Comparison of ENCODE assay signal across 27 cellular contexts in genomic region chr12:60271816-60272215, GRCh38.
"Had no signal": no experiment of that assay in that cellular context is flagged by ENCODE, and none has a peak within 500 bp of the region (broad histone marks: within the 10 kb centered on the region; RNA-seq: fewer than 3 reads in every experiment).

No MANE protein-coding gene starts in this region.

- H3K36me3 ChIP-seq: stomach, suprapubic skin, thoracic aorta, thyroid gland, tibial artery, tibial nerve, transverse colon, upper lobe of left lung, upper lobe of right lung, uterus, vagina had no signal

- FAIRE-seq: urothelium cell line had no signal

- H3K4me3 ChIP-seq: stomach, suprapubic skin, testis, thoracic aorta, thyroid gland, tibial artery, tibial nerve, transverse colon, upper lobe of left lung, upper lobe of right lung, uterus, vagina had no signal

- ATAC-seq: stimulated activated effector memory CD8-positive, alpha-beta T cell treated with anti-CD3 and anti-CD28 coated beads, Interleukin-12 subunit alpha, Interleukin-12 subunit beta, amount 100 ng/mL, for 72 hours; stimulated activated memory B cell treated with anti-CD40 and anti-IgM and Interleukin-4, amounts not matched to agents 10 μg/mL and 1 μg/mL and 100 μg/mL, for 72 hours; stimulated activated naive B cell treated with anti-CD40 and anti-IgM and Interleukin-4, amounts not matched to agents 10 μg/mL and 1 μg/mL and 100 μg/mL, for 72 hours; stimulated activated naive CD8-positive, alpha-beta T cell treated with anti-CD3 and anti-CD28 coated beads, Interleukin-15, amount 100 ng/mL, for 72 hours; stimulated activated naive CD8-positive, alpha-beta T cell treated with anti-CD3 and anti-CD28 coated beads, Interleukin-15, Interleukin-2, amounts not matched to agents 100 U/mL and 50 U/mL, for 24 hours; upper lobe of right lung had no signal

- H3K27me3 ChIP-seq: stomach, suprapubic skin, testis, thyroid gland, tibial artery, tibial nerve, transverse colon, upper lobe of left lung, upper lobe of right lung, uterus, vagina had no signal

- H3K27ac ChIP-seq: stomach, suprapubic skin, testis, thoracic aorta, thyroid gland, tibial artery, tibial nerve, transverse colon, upper lobe of left lung, upper lobe of right lung, uterus, vagina had no signal

- H3K4me1 ChIP-seq: stomach, suprapubic skin, testis, thyroid gland, tibial artery, tibial nerve, transverse colon, upper lobe of left lung, upper lobe of right lung, uterus, vagina had no signal

- H3K9me3 ChIP-seq: suprapubic skin, testis, thoracic aorta, thyroid gland, tibial artery, transverse colon, upper lobe of right lung, uterus, vagina had no signal

- DNase-seq: stimulated activated CD4-positive, alpha-beta T cell treated with anti-CD3 and anti-CD28 coated beads, Interleukin-2, amount 100 ng/mL, for 48 hours; stimulated activated CD4-positive, alpha-beta T cell treated with anti-CD3 and anti-CD28 coated beads, Interleukin-4, amount 100 ng/mL, for 1 hour; stimulated activated CD4-positive, alpha-beta T cell treated with anti-CD3 and anti-CD28 coated beads, Interleukin-4, amount 100 ng/mL, for 24 hours; stimulated activated CD4-positive, alpha-beta T cell treated with anti-CD3 and anti-CD28 coated beads, Interleukin-4, amount 100 ng/mL, for 4 hours; stimulated activated CD8-positive, alpha-beta memory T cell treated with anti-CD3 and anti-CD28 coated beads, Interleukin-4, amount 100 ng/mL, for 48 hours; stimulated activated naive B cell treated with anti-CD40 and anti-IgM and Interleukin-4, amounts not matched to agents 10 μg/mL and 1 μg/mL and 100 μg/mL, for 72 hours; stimulated activated naive CD4-positive, alpha-beta T cell; stimulated activated naive CD4-positive, alpha-beta T cell treated with Interleukin-2 at 50 U/mL for 16 hours; stimulated activated naive CD8-positive, alpha-beta T cell treated with anti-CD3 and anti-CD28 coated beads, Interleukin-15, amount 100 ng/mL, for 72 hours; stimulated activated naive CD8-positive, alpha-beta T cell treated with anti-CD3 and anti-CD28 coated beads, Interleukin-15, Interleukin-2, amounts not matched to agents 100 U/mL and 50 U/mL, for 24 hours; stomach; substantia nigra; testis; thyroid gland; tibial artery; transverse colon; trophoblast cell; upper lobe of left lung; upper lobe of right lung; uterus had no signal
